ENCODE assay signal across 11 cellular contexts in the genomic region with DNA sequence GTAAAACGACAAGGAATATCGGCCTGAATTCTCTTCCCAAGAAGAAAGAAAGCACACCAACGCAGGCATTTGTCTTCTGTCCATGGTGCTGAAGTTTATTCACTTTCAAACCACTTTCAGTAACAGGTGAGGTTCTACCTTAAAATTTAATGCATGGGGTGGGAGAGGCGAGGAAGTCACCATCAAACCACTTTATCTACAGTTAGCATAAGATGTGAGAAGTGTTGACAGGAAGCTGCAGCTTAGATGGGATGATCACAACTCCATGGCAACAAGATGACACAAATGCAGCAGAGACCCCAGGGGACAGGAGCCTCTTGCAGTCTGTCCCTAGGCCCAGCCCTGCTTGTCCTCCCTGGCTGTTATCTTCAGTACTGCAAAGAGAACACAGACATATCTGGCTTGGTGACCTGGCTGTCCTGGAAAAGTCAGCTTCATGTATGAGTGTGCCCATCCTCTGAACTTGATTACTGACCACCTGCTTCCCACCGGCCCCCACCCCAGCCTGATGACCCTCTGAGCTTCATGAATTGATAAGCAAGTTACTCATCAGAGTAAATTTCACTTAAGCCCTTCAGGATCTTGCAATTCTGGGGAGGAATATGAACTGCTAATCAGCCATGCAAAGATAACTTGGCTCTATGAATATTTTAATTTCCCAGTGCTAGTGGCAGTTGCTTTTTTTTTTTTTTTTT. TPM values are rescaled to one million over a fixed set of nuclear protein-coding genes. Genes with fewer than 3 reads are reported as not detected.
A peak's percentile ranks its signal among the peaks of the same experiment; 100 is the strongest.
DNase-seq lines count a peak whose midpoint lies in the region; ATAC-seq, FAIRE-seq and TF ChIP-seq lines count a peak whose summit lies in the region.
"Had no signal": no experiment of that assay in that cellular context is flagged by ENCODE, and none has a peak within 500 bp of the region (broad histone marks: within the 10 kb centered on the region; RNA-seq: fewer than 3 reads in every experiment).

No MANE protein-coding gene starts in this region.

- H3K27me3 Mint-ChIP-seq in stimulated activated naive CD8-positive, alpha-beta T cell treated with anti-CD3 and anti-CD28 coated beads, Interleukin-15, amount 100 ng/mL, for 72 hours, result no peaks in the 10 kb centered on the region

- in situ Hi-C loops in ACHN (cut with HindIII; ENCODE audit: low pct_ligation_motif_present, low pct_unique_long_range_greater_than_20kb, low sequenced_read_pairs), result no loop called here

- H3K4me1 Mint-ChIP-seq in stimulated activated naive CD8-positive, alpha-beta T cell treated with anti-CD3 and anti-CD28 coated beads, Interleukin-15, amount 100 ng/mL, for 72 hours, result no peaks in the 10 kb centered on the region

- H3K4me3 Mint-ChIP-seq in stimulated activated naive CD8-positive, alpha-beta T cell treated with anti-CD3 and anti-CD28 coated beads, Interleukin-15, amount 100 ng/mL, for 72 hours, result no peak overlapping the region

- H3K27ac Mint-ChIP-seq in stimulated activated naive CD8-positive, alpha-beta T cell treated with anti-CD3 and anti-CD28 coated beads, Interleukin-15, amount 100 ng/mL, for 72 hours, result no peak overlapping the region

- ATAC-seq in stimulated activated naive CD8-positive, alpha-beta T cell treated with anti-CD3 and anti-CD28 coated beads, Interleukin-15, amount 100 ng/mL, for 72 hours, result no peak
- ATAC-seq in HG02642 (IDR thresholded peaks at IDR 0.05; ENCODE audit: poor library complexity, unreplicated experiment), result no peak

- DNase-seq in ACHN (peak; percentile 18), HTR-8/SVneo (ENCODE audit: insufficient read length, low spot score) (peak; percentile 27), bronchial epithelial cell (ENCODE audit: low read depth) (peak; percentile 20), SIG-M5 treated with dmso at 0.1 percent for 504 hours (lab: John Stamatoyannopoulos, UW; ENCODE audit: unreplicated experiment) (no peak)
- no peak for DNase-seq in stimulated activated naive CD8-positive, alpha-beta T cell treated with anti-CD3 and anti-CD28 coated beads, Interleukin-15, amount 100 ng/mL, for 72 hours
- DNase-seq: activated T-cell treated with anti-CD3 and anti-CD28 coated beads, Interleukin-2, amount 50 U/mL, for 48 hours; NCI-H1694; SW 1271 had no signal

- H3K27me3 ChIP-seq in bronchial epithelial cell (ENCODE audit: control insufficient read depth, insufficient read depth, low read length), result no peaks in the 10 kb centered on the region

- FAIRE-seq in HTR-8/SVneo (lab: Jason Lieb, UNC) (peak; percentile 20), bronchial epithelial cell (lab: Jason Lieb, UNC) (no peak)

- no peak for TF ChIP-seq CTCF in bronchial epithelial cell (IDR thresholded peaks at IDR 0.05; ENCODE audit: insufficient read depth, low read length, severe bottlenecking)

- no peak overlapping the region for H3K4me3 ChIP-seq in bronchial epithelial cell (ENCODE audit: low read depth, low read length)
- H3K4me3 ChIP-seq: lung had no signal

- peaks cover 12% of the 10 kb centered on the region for H3K36me3 ChIP-seq in bronchial epithelial cell (ENCODE audit: control insufficient read depth, insufficient read depth, low read length)

- no peaks in the 10 kb centered on the region for H3K9me3 Mint-ChIP-seq in stimulated activated naive CD8-positive, alpha-beta T cell treated with anti-CD3 and anti-CD28 coated beads, Interleukin-15, amount 100 ng/mL, for 72 hours

RNA-seq across cellular contexts. Expression of gene NPPA, which starts 1.8 kb away (rescaled TPM):
- total RNA-seq in bronchial epithelial cell, result not detected in 2 replicates
- total RNA-seq: subcutaneous adipose tissue had no signal

RNA-seq across cellular contexts. Expression of gene NPPB, which starts 13.0 kb away (rescaled TPM):
- not detected in 2 replicates for total RNA-seq in bronchial epithelial cell
- total RNA-seq: subcutaneous adipose tissue had no signal

RNA-seq across cellular contexts. Expression of gene CLCN6, which starts 39.8 kb away (rescaled TPM):
- total RNA-seq in bronchial epithelial cell, result 4.5 and 6.6 TPM in 2 replicates

RNA-seq across cellular contexts. Expression of gene MTHFR, which starts 40.0 kb away (rescaled TPM):
- total RNA-seq in bronchial epithelial cell, result 16.3 and 21.6 TPM in 2 replicates

Comparison
In these comparisons a context has a peak if more than half of its experiments do, and no peak if none do; other contexts are left out.
1. DNase-seq: peak in ACHN (single experiment), HTR-8/SVneo (single experiment) and bronchial epithelial cell (single experiment); none in stimulated activated naive CD8-positive, alpha-beta T cell treated with anti-CD3 and anti-CD28 coated beads, Interleukin-15, amount 100 ng/mL, for 72 hours (0 of 2) and SIG-M5 treated with dmso at 0.1 percent for 504 hours (single experiment).